ENCODE assay signal across 14 cellular contexts in genomic region chr9:116208417-116209232, GRCh38. TPM values are rescaled to one million over a fixed set of nuclear protein-coding genes. Genes with fewer than 3 reads are reported as not detected.
DNase-seq lines count a peak whose midpoint lies in the region; ATAC-seq, FAIRE-seq and TF ChIP-seq lines count a peak whose summit lies in the region.
"Had no signal": no experiment of that assay in that cellular context is flagged by ENCODE, and none has a peak within 500 bp of the region (broad histone marks: within the 10 kb centered on the region; RNA-seq: fewer than 3 reads in every experiment).

No MANE protein-coding gene starts in this region.

- H3K4me1 ChIP-seq in A549, result peaks cover 74% of the 10 kb centered on the region

- WGBS in A549 (ENCODE audit: missing lambda C conversion rate), result 51% methylated on average over 5 of the region's 5 CpGs

- ATAC-seq in A549 (peak; percentile 6 to 27; a peak in 3 of 6 replicates), HG02759 (IDR thresholded peaks at IDR 0.05; ENCODE audit: unreplicated experiment) (no peak), GM21381 (IDR thresholded peaks at IDR 0.05; ENCODE audit: unreplicated experiment) (no peak)
- ATAC-seq: activated T-cell treated with anti-CD3 and anti-CD28 coated beads, Interleukin-2, amount 50 U/mL, for 72 hours had no signal

- CTCF ChIA-PET in A549 (lab: Yijun Ruan, JAX), result no interaction called here

- POLR2A ChIA-PET in A549 (lab: Yijun Ruan, JAX), result no interaction called here

- no peak for FAIRE-seq in A549 (lab: Jason Lieb, UNC)

- peak in 1 of 2 experiments; percentile 54 for DNase-seq in A549 (ENCODE audit: low read depth in 1 of 2, low spot score in 1 of 2)
- peak; percentile 16 for DNase-seq in HS-5 (ENCODE audit: low read depth)
- peak; percentile 69 for DNase-seq in fibroblast of the conjunctiva (ENCODE audit: low read depth)
- DNase-seq in A172 (ENCODE audit: low spot score), result no peak
- no peak for DNase-seq in DMS79 (lab: John Stamatoyannopoulos, UW)
- DNase-seq: activated CD4-positive, alpha-beta T cell treated with anti-CD3 and anti-CD28 coated beads for 48 hours; activated T-cell treated with anti-CD3 and anti-CD28 coated beads, Interleukin-2, amount 50 U/mL, for 72 hours; DMS 273 treated with DMSO at 0.1 percent for 48 hours; MM.1S; NCI-H2107; ovary had no signal

- H3K27ac ChIP-seq in A549, result peak overlapping the region; percentile 66 to 77
- H3K27ac ChIP-seq: ovary had no signal

- TF ChIP-seq EP300 in A549 (IDR thresholded peaks at IDR 0.05), result no peak

- TF ChIP-seq CTCF in A549 (IDR thresholded peaks at IDR 0.05) (no peak), WI38 (IDR thresholded peaks at IDR 0.05; ENCODE audit: low read depth, low read length) (peak; percentile 14; the same call in 1 of the 2 replicates)

- H3K9me3 ChIP-seq in A549, result no peaks in the 10 kb centered on the region
- H3K9me3 ChIP-seq: ovary had no signal

- no peak for TF ChIP-seq POLR2A in A549 (IDR thresholded peaks at IDR 0.05; ENCODE audit: low read length)

- peak overlapping the region; percentile 40 for H3K4me2 ChIP-seq in A549

- H3K4me3 ChIP-seq in A549 (no peak overlapping the region), WI38 (ENCODE audit: low read depth, low read length) (no peak overlapping the region)
- H3K4me3 ChIP-seq: ovary had no signal

- peak; percentile 22 to 40; a peak in 3 of 5 replicates for TF ChIP-seq RAD21 in A549 (conservative IDR thresholded peaks at IDR 0.05 in 1 of 2, IDR thresholded peaks at IDR 0.05 in 1 of 2)

TF ChIP-seq in A549, 52 proteins besides CTCF, POLR2A, EP300 and RAD21:
- no peak for TF ChIP-seq PHF8 (IDR thresholded peaks at IDR 0.05; ENCODE audit: borderline replicate concordance, low read depth)
- TF ChIP-seq MYC (IDR thresholded peaks at IDR 0.05; ENCODE audit: borderline replicate concordance, low read length), result no peak
- TF ChIP-seq JUN (IDR thresholded peaks at IDR 0.05), result peak; percentile 48 to 61; a peak in 3 of 5 replicates
- no peak for TF ChIP-seq CBX8 (IDR thresholded peaks at IDR 0.05)

RNA-seq across cellular contexts. Expression of gene PAPPA, which starts 55.0 kb away (rescaled TPM):
- polyA plus RNA-seq in A549 (2011; rRNA removed), result 127 and 156 TPM in 2 replicates
- polyA plus RNA-seq in A549 (2012; cell fraction: cytosol; rRNA removed), result 14.1 and 18.3 TPM in 2 replicates
- 35.2 and 39.7 TPM in 2 replicates for polyA plus RNA-seq in A549 (2012; cell fraction: nucleus; rRNA removed)
- polyA plus RNA-seq in A549 (2017; fragmentation: RNase III; extraction: RNeasy Plus Mini Kit Qiagen cat#74134 plus additional on column Dnase treatment), result 36.8 to 41.2 TPM (median 40.0 TPM) in 3 replicates
- polyA minus RNA-seq in A549 (2011; rRNA and poly(A)+ RNA removed), result 379 and 415 TPM in 2 replicates
- total RNA-seq in A172 (2014; rRNA removed; shearing (Covaris generic)), result 0.02 TPM in 1 of 2 replicates, not detected in the other
- total RNA-seq: activated T-cell treated with anti-CD3 and anti-CD28 coated beads, Interleukin-2, amount 50 U/mL, for 72 hours had no signal

Comparison
In these comparisons a context has a peak if more than half of its experiments do, and no peak if none do; other contexts are left out.
1. ATAC-seq: peak in A549 (2 of 2); none in HG02759 (single experiment) and GM21381 (single experiment).
2. DNase-seq: peak in HS-5 (single experiment) and fibroblast of the conjunctiva (single experiment); none in A172 (single experiment) and DMS79 (single experiment).